In genomic region chrX:118565853-118566252, GRCh38 we compare ENCODE assay signal across 17 cellular contexts.
"Had no signal": no experiment of that assay in that cellular context is flagged by ENCODE, and none has a peak within 500 bp of the region (broad histone marks: within the 10 kb centered on the region; RNA-seq: fewer than 3 reads in every experiment).

No MANE protein-coding gene starts in this region.

- H3K36me3 ChIP-seq: cardiac muscle cell, neural progenitor cell, ovary, right lobe of liver, upper lobe of left lung had no signal

- H3K4me3 ChIP-seq: cardiac muscle cell, dorsolateral prefrontal cortex, neural progenitor cell, ovary, right lobe of liver, testis, upper lobe of left lung had no signal

- ATAC-seq: activated T-cell treated with anti-CD3 and anti-CD28 coated beads, Interleukin-2, amount 50 U/mL, for 72 hours; left lobe of liver; right lobe of liver; stimulated activated naive CD8-positive, alpha-beta T cell treated with anti-CD3 and anti-CD28 coated beads, Interleukin-15, amount 100 ng/mL, for 72 hours had no signal

- H3K27ac ChIP-seq: cardiac muscle cell, dorsolateral prefrontal cortex, neural progenitor cell, ovary, right lobe of liver, testis, upper lobe of left lung had no signal

- H3K27me3 ChIP-seq: cardiac muscle cell, neural progenitor cell, ovary, right lobe of liver, testis, upper lobe of left lung had no signal

- H3K27me3 Mint-ChIP-seq: activated CD4-positive, alpha-beta T cell treated with anti-CD3 and anti-CD28 coated beads, Interleukin-2, amount 10 ng/mL, durations not matched to agents 7 days and 5 days; memory B cell; stimulated activated naive CD8-positive, alpha-beta T cell treated with anti-CD3 and anti-CD28 coated beads, Interleukin-15, amount 100 ng/mL, for 72 hours had no signal

- H3K9me3 Mint-ChIP-seq: activated CD4-positive, alpha-beta T cell treated with anti-CD3 and anti-CD28 coated beads, Interleukin-2, amount 10 ng/mL, durations not matched to agents 7 days and 5 days; activated T-cell treated with anti-CD3 and anti-CD28 coated beads, Interleukin-2, amount 50 U/mL, for 72 hours; memory B cell; neural progenitor cell; stimulated activated naive CD8-positive, alpha-beta T cell treated with anti-CD3 and anti-CD28 coated beads, Interleukin-15, amount 100 ng/mL, for 72 hours had no signal

- H3K9me3 ChIP-seq: ovary, right lobe of liver, testis, upper lobe of left lung had no signal

- H3K4me2 ChIP-seq: neural progenitor cell had no signal

- H3K4me3 Mint-ChIP-seq: activated CD4-positive, alpha-beta T cell treated with anti-CD3 and anti-CD28 coated beads, Interleukin-2, amount 10 ng/mL, durations not matched to agents 7 days and 5 days; activated T-cell treated with anti-CD3 and anti-CD28 coated beads, Interleukin-2, amount 50 U/mL, for 72 hours; endodermal cell; memory B cell; neural progenitor cell; stimulated activated naive CD8-positive, alpha-beta T cell treated with anti-CD3 and anti-CD28 coated beads, Interleukin-15, amount 100 ng/mL, for 72 hours had no signal

- H2AFZ ChIP-seq: neural progenitor cell had no signal

- H3K27ac Mint-ChIP-seq: activated CD4-positive, alpha-beta T cell treated with anti-CD3 and anti-CD28 coated beads, Interleukin-2, amount 10 ng/mL, durations not matched to agents 7 days and 5 days; activated T-cell treated with anti-CD3 and anti-CD28 coated beads, Interleukin-2, amount 50 U/mL, for 72 hours; endodermal cell; memory B cell; neural progenitor cell had no signal

- H3K9ac ChIP-seq: neural progenitor cell had no signal

- DNase-seq: activated CD4-positive, alpha-beta T cell treated with anti-CD3 and anti-CD28 coated beads, Interleukin-2, amount 10 ng/mL, durations not matched to agents 7 days and 5 days; activated CD4-positive, CD25-positive, alpha-beta regulatory T cell; activated CD8-positive, alpha-beta memory T cell treated with anti-CD3 and anti-CD28 coated beads, Interleukin-2, amount 50 U/mL, for 48 hours; activated gamma-delta T cell; activated T-cell treated with anti-CD3 and anti-CD28 coated beads, Interleukin-2, amount 50 U/mL, for 72 hours; dorsolateral prefrontal cortex; endodermal cell; islet precursor cell; ovary; right lobe of liver; stimulated activated naive CD8-positive, alpha-beta T cell treated with anti-CD3 and anti-CD28 coated beads, Interleukin-15, amount 100 ng/mL, for 72 hours; testis; upper lobe of left lung had no signal

- H3K4me1 ChIP-seq: right lobe of liver, testis, upper lobe of left lung had no signal
